Comparison of ENCODE assay signal across 8 cellular contexts in genomic region chr17:45019177-45019711, GRCh38. TPM values are rescaled to one million over a fixed set of nuclear protein-coding genes. Genes with fewer than 3 reads are reported as not detected.
DNase-seq lines count a peak whose midpoint lies in the region; ATAC-seq lines count a peak whose summit lies in the region.

No MANE protein-coding gene starts in this region.

- H3K36me3 Mint-ChIP-seq in memory B cell: peaks cover 3% of the 10 kb centered on the region
- H3K36me3 Mint-ChIP-seq in stimulated activated memory B cell treated with anti-CD40 and anti-IgM and Interleukin-4, amounts not matched to agents 10 μg/mL and 1 μg/mL and 100 μg/mL, for 72 hours: peaks cover 12% of the 10 kb centered on the region

- H3K27ac Mint-ChIP-seq in memory B cell: no peak overlapping the region
- peak overlapping the region; percentile 86 for H3K27ac Mint-ChIP-seq in stimulated activated memory B cell treated with anti-CD40 and anti-IgM and Interleukin-4, amounts not matched to agents 10 μg/mL and 1 μg/mL and 100 μg/mL, for 72 hours

- peak; percentile 85 for DNase-seq in DMS 273 (lab: John Stamatoyannopoulos, UW; ENCODE audit: unreplicated experiment)
- DNase-seq in DMS 273 treated with DMSO at 0.1 percent for 48 hours (lab: John Stamatoyannopoulos, UW): no peak
- peak; percentile 47 for DNase-seq in NCI-H1092 treated with DMSO at 0.1 percent for 48 hours (lab: John Stamatoyannopoulos, UW)
- peak; percentile 17 for DNase-seq in activated CD4-positive, alpha-beta T cell treated with anti-CD3 and anti-CD28 coated beads for 1 hour
- DNase-seq in dermis blood vessel endothelial cell: peak; percentile 51
- peak in 1 of 2 donors; percentile 22 for DNase-seq in memory B cell (ENCODE audit: low spot score in 2 of 2)
- DNase-seq in NCI-H1048 (lab: John Stamatoyannopoulos, UW): no peak

- ATAC-seq in memory B cell (ENCODE audit: low read depth): peak; percentile 25
- peak; percentile 53 for ATAC-seq in stimulated activated memory B cell treated with anti-CD40 and anti-IgM and Interleukin-4, amounts not matched to agents 10 μg/mL and 1 μg/mL and 100 μg/mL, for 72 hours

- H3K4me1 Mint-ChIP-seq in memory B cell: peaks cover 20% of the 10 kb centered on the region
- peaks cover 41% of the 10 kb centered on the region for H3K4me1 Mint-ChIP-seq in stimulated activated memory B cell treated with anti-CD40 and anti-IgM and Interleukin-4, amounts not matched to agents 10 μg/mL and 1 μg/mL and 100 μg/mL, for 72 hours

- H3K9me3 Mint-ChIP-seq in memory B cell: no peaks in the 10 kb centered on the region
- no peaks in the 10 kb centered on the region for H3K9me3 Mint-ChIP-seq in stimulated activated memory B cell treated with anti-CD40 and anti-IgM and Interleukin-4, amounts not matched to agents 10 μg/mL and 1 μg/mL and 100 μg/mL, for 72 hours

- H3K4me3 Mint-ChIP-seq in memory B cell: peak overlapping the region; percentile 14
- H3K4me3 Mint-ChIP-seq in stimulated activated memory B cell treated with anti-CD40 and anti-IgM and Interleukin-4, amounts not matched to agents 10 μg/mL and 1 μg/mL and 100 μg/mL, for 72 hours: peak overlapping the region; percentile 83

- H3K27me3 Mint-ChIP-seq in memory B cell: peaks cover 32% of the 10 kb centered on the region
- H3K27me3 Mint-ChIP-seq in stimulated activated memory B cell treated with anti-CD40 and anti-IgM and Interleukin-4, amounts not matched to agents 10 μg/mL and 1 μg/mL and 100 μg/mL, for 72 hours: peaks cover 53% of the 10 kb centered on the region

RNA-seq across cellular contexts. Expression of gene DCAKD, which starts 32.2 kb away (rescaled TPM):
- total RNA-seq in dermis blood vessel endothelial cell: 33.8 and 36.4 TPM in 2 replicates

RNA-seq across cellular contexts. Expression of gene NMT1, which starts 41.9 kb away (rescaled TPM):
- 69.4 and 79.1 TPM in 2 replicates for total RNA-seq in dermis blood vessel endothelial cell

RNA-seq across cellular contexts. Expression of gene C1QL1, which starts 51.1 kb away (rescaled TPM):
- total RNA-seq in dermis blood vessel endothelial cell: 0.14 TPM in 1 of 2 replicates, not detected in the other

Comparison
In these comparisons a context has a peak if more than half of its experiments do, and no peak if none do; other contexts are left out.
1. DNase-seq: peak in DMS 273 (single experiment), NCI-H1092 treated with DMSO at 0.1 percent for 48 hours (single experiment), activated CD4-positive, alpha-beta T cell treated with anti-CD3 and anti-CD28 coated beads for 1 hour (single experiment) and dermis blood vessel endothelial cell (single experiment); none in DMS 273 treated with DMSO at 0.1 percent for 48 hours (single experiment) and NCI-H1048 (single experiment).